In genomic region chr11:126339073-126339865, GRCh38 we compare ENCODE assay signal across 17 cellular contexts. TPM values are rescaled to one million over a fixed set of nuclear protein-coding genes. Genes with fewer than 3 reads are reported as not detected.
DNase-seq lines count a peak whose midpoint lies in the region; ATAC-seq and TF ChIP-seq lines count a peak whose summit lies in the region.
"Had no signal": no experiment of that assay in that cellular context is flagged by ENCODE, and none has a peak within 500 bp of the region (broad histone marks: within the 10 kb centered on the region; RNA-seq: fewer than 3 reads in every experiment).

No MANE protein-coding gene starts in this region.

- no peak for TF ChIP-seq CTCF in vagina (IDR thresholded peaks at IDR 0.05)

- peaks cover 8 to 34% (median 9%) of the 10 kb centered on the region in 3 donors for H3K36me3 Mint-ChIP-seq in immature natural killer cell

- DNase-seq in Right ventricle myocardium superior (peak; percentile 28), left cardiac atrium (no peak), immature natural killer cell (no peak), vagina (ENCODE audit: extremely low spot score in 2 of 2) (no peak), NCI-H345 treated with DMSO at 0.1 percent for 48 hours (lab: John Stamatoyannopoulos, UW; ENCODE audit: unreplicated experiment) (no peak)
- no peak for DNase-seq in effector CD4-positive, alpha-beta T cell
- DNase-seq: activated CD8-positive, alpha-beta memory T cell treated with anti-CD3 and anti-CD28 coated beads for 24 hours; activated naive CD8-positive, alpha-beta T cell treated with anti-CD3 and anti-CD28 coated beads, Interleukin-2, amount 10 ng/mL, durations not matched to agents 7 days and 5 days; DMS153; NCI-H1694 treated with DMSO at 0.1 percent for 48 hours; NCI-H748 treated with DMSO at 0.1 percent for 48 hours; stimulated activated CD4-positive, alpha-beta T cell treated with anti-CD3 and anti-CD28 coated beads, Interleukin-4, amount 100 ng/mL, for 1 hour; SW 1271 had no signal

- no peaks in the 10 kb centered on the region for H3K27me3 ChIP-seq in vagina

- no peaks in the 10 kb centered on the region for H3K9me3 Mint-ChIP-seq in immature natural killer cell
- H3K9me3 Mint-ChIP-seq: activated naive CD8-positive, alpha-beta T cell treated with anti-CD3 and anti-CD28 coated beads, Interleukin-2, amount 10 ng/mL, durations not matched to agents 7 days and 5 days; dendritic cell treated with granulocyte-macrophage colony-stimulating factor and Interleukin-4, amounts not matched to agents 40 ng/mL and 50 ng/mL, for 4 days had no signal

- intact Hi-C loops in Right ventricle myocardium superior (cut with DNase I) = no loop called here
- intact Hi-C loops in left cardiac atrium (cut with DNase I) = no loop called here
- intact Hi-C loops in vagina (cut with DNase I) = no loop called here

- no peaks in the 10 kb centered on the region for H3K9me3 ChIP-seq in vagina
- H3K9me3 ChIP-seq: HAP-1 had no signal

- H3K4me3 Mint-ChIP-seq in immature natural killer cell = no peak overlapping the region
- H3K4me3 Mint-ChIP-seq: activated naive CD8-positive, alpha-beta T cell treated with anti-CD3 and anti-CD28 coated beads, Interleukin-2, amount 10 ng/mL, durations not matched to agents 7 days and 5 days; dendritic cell treated with granulocyte-macrophage colony-stimulating factor and Interleukin-4, amounts not matched to agents 40 ng/mL and 50 ng/mL, for 4 days had no signal

- peaks cover 23% of the 10 kb centered on the region for H3K4me1 ChIP-seq in vagina
- H3K4me1 ChIP-seq: HAP-1 had no signal

- H3K4me1 Mint-ChIP-seq in immature natural killer cell = peaks cover 47 to 51% of the 10 kb centered on the region in 2 donors

- peak overlapping the region; percentile 45 to 100 (median 97) for H3K27ac Mint-ChIP-seq in immature natural killer cell
- H3K27ac Mint-ChIP-seq: activated naive CD8-positive, alpha-beta T cell treated with anti-CD3 and anti-CD28 coated beads, Interleukin-2, amount 10 ng/mL, durations not matched to agents 7 days and 5 days; dendritic cell treated with granulocyte-macrophage colony-stimulating factor and Interleukin-4, amounts not matched to agents 40 ng/mL and 50 ng/mL, for 4 days had no signal

- ATAC-seq in Right ventricle myocardium superior (ENCODE audit: poor library complexity) (no peak), left cardiac atrium (no peak)
- ATAC-seq: GM12878, left lobe of liver had no signal

- TF ChIP-seq POLR2A in vagina (IDR thresholded peaks at IDR 0.05) = no peak

- H3K27ac ChIP-seq in vagina = peak overlapping the region; percentile 18

- peaks cover 2 to 6% (median 4%) of the 10 kb centered on the region in 3 donors for H3K27me3 Mint-ChIP-seq in immature natural killer cell (ENCODE audit: low read depth in 3 of 3)
- H3K27me3 Mint-ChIP-seq: activated naive CD8-positive, alpha-beta T cell treated with anti-CD3 and anti-CD28 coated beads, Interleukin-2, amount 10 ng/mL, durations not matched to agents 7 days and 5 days; dendritic cell treated with granulocyte-macrophage colony-stimulating factor and Interleukin-4, amounts not matched to agents 40 ng/mL and 50 ng/mL, for 4 days had no signal

- peaks cover 0 to 7% of the 10 kb centered on the region in 2 donors for H3K36me3 ChIP-seq in vagina

- no peak overlapping the region for H3K4me3 ChIP-seq in vagina
- H3K4me3 ChIP-seq: GM12878, HAP-1 had no signal

RNA-seq across cellular contexts. Expression of gene ST3GAL4, which starts 16.2 kb away (rescaled TPM):
- 36.5 TPM for total RNA-seq in Right ventricle myocardium superior
- total RNA-seq in left cardiac atrium = 100 to 1,000 TPM in 1 of 2 donors, 10 to 100 TPM in 1; 57.1 to 109 TPM
- polyA plus RNA-seq in immature natural killer cell = 10 to 100 TPM; 25.0 to 31.7 (median 30.9) TPM
- 41.5 TPM for total RNA-seq in vagina

RNA-seq across cellular contexts. Expression of gene DCPS, which starts 35.4 kb away (rescaled TPM):
- total RNA-seq in Right ventricle myocardium superior (10.7 TPM), left cardiac atrium (10 to 100 TPM; 11.3 to 13.1 TPM), vagina (15.5 TPM)
- 10 to 100 TPM; 33.1 to 65.7 (median 40.6) TPM for polyA plus RNA-seq in immature natural killer cell

RNA-seq across cellular contexts. Expression of gene TIRAP, which starts 56.4 kb away (rescaled TPM):
- 7.2 TPM for total RNA-seq in Right ventricle myocardium superior
- 1 to 10 TPM; 7.6 to 8.7 TPM for total RNA-seq in left cardiac atrium
- 10 to 100 TPM in 1 of 3 donors, 1 to 10 TPM in 2; 6.0 to 15.6 (median 6.5) TPM for polyA plus RNA-seq in immature natural killer cell
- total RNA-seq in vagina = 16.9 TPM
